ENCODE assay signal across 8 cellular contexts in genomic region chr17:76539631-76540271, GRCh38. TPM values are rescaled to one million over a fixed set of nuclear protein-coding genes. Genes with fewer than 3 reads are reported as not detected.
DNase-seq lines count a peak whose midpoint lies in the region; ATAC-seq and TF ChIP-seq lines count a peak whose summit lies in the region.

TSS of gene PRCD (plus strand) at chr17:76540044. CDS start at chr17:76540142, 98 bp downstream.

- H3K27ac ChIP-seq in CD4-positive, alpha-beta T cell (ENCODE audit: low read depth, low read length) = no peak within 1 kb of the TSS
- peak within 1 kb of the TSS; percentile 99 for H3K27ac ChIP-seq in RWPE1
- peak within 1 kb of the TSS; percentile 72 for H3K27ac ChIP-seq in parathyroid adenoma

- no peak within 1 kb of the TSS for H3K9ac ChIP-seq in parathyroid adenoma

- POLR2A ChIA-PET in CD4-positive, alpha-beta T cell (lab: Charles Lee) = no interaction called here
- POLR2A ChIA-PET in RWPE1 (lab: Yijun Ruan, JAX; ENCODE audit: low non-redundant PET) = interaction anchor here (1.1 kb wide), 1 partner anchor 10 kb away, joined by 3 read pairs; no protein-coding TSS in a partner anchor

- H3K27me3 Mint-ChIP-seq in CD4-positive, alpha-beta T cell = peaks cover 65% of the 10 kb centered on the region

- H3K27me3 ChIP-seq in CD4-positive, alpha-beta T cell (ENCODE audit: control insufficient read depth, insufficient read depth, low read length) = peaks cover 50% of the 10 kb centered on the region
- H3K27me3 ChIP-seq in parathyroid adenoma (ENCODE audit: control insufficient read depth, insufficient read depth, low read length) = no peaks in the 10 kb centered on the region

- H2AFZ ChIP-seq in parathyroid adenoma = peak within 1 kb of the TSS; percentile 84

- H3K79me2 ChIP-seq in parathyroid adenoma = no peaks in the 10 kb centered on the region

- no peak for TF ChIP-seq CTCF in CD4-positive, alpha-beta T cell (IDR thresholded peaks at IDR 0.05)
- TF ChIP-seq CTCF in RWPE1 (conservative IDR thresholded peaks at IDR 0.05; ENCODE audit: low read depth) (no peak), fibroblast of pulmonary artery (IDR thresholded peaks at IDR 0.05; ENCODE audit: low read length, missing control alignments) (no peak), parathyroid adenoma (IDR thresholded peaks at IDR 0.05) (no peak)

- H3K4me1 ChIP-seq in parathyroid adenoma = peaks cover 36% of the 10 kb centered on the region

- H3K4me3 ChIP-seq in fibroblast of pulmonary artery (replicated peaks; ENCODE audit: low read depth, low read length) (peak within 1 kb of the TSS; percentile 73), parathyroid adenoma (ENCODE audit: low read depth, low read length) (peak within 1 kb of the TSS; percentile 53)

- H3K27ac Mint-ChIP-seq in CD4-positive, alpha-beta T cell = no peak within 1 kb of the TSS

- H3K4me3 Mint-ChIP-seq in CD4-positive, alpha-beta T cell = peak within 1 kb of the TSS; percentile 46

- H3K9me3 Mint-ChIP-seq in CD4-positive, alpha-beta T cell = no peaks in the 10 kb centered on the region

- H3K4me2 ChIP-seq in parathyroid adenoma (ENCODE audit: low read length) = peak within 1 kb of the TSS; percentile 77

- ATAC-seq in CD4-positive, alpha-beta T cell (ENCODE audit: poor library complexity) = no peak
- ATAC-seq in GM19397 (IDR thresholded peaks at IDR 0.05; ENCODE audit: unreplicated experiment) (no peak), HG02938 (IDR thresholded peaks at IDR 0.05; ENCODE audit: unreplicated experiment) (no peak), HG02852 (IDR thresholded peaks at IDR 0.05; ENCODE audit: unreplicated experiment) (no peak)

- no peak for DNase-seq in CD4-positive, alpha-beta T cell
- DNase-seq in RWPE1 (ENCODE audit: low spot score) (no peak), fibroblast of pulmonary artery (ENCODE audit: low read depth) (no peak), SHP77 treated with DMSO at 0.1 percent for 48 hours (lab: John Stamatoyannopoulos, UW) (no peak)

- H3K36me3 Mint-ChIP-seq in CD4-positive, alpha-beta T cell (ENCODE audit: low read depth) = no peaks in the 10 kb centered on the region

- CTCF ChIA-PET in CD4-positive, alpha-beta T cell (lab: Charles Lee) = interaction anchor here (1.0 to 1.8 kb wide), 2 partner anchors 12 to 17 kb away, joined by 3 to 5 read pairs; no protein-coding TSS in a partner anchor
- CTCF ChIA-PET in RWPE1 (lab: Yijun Ruan, JAX) = interaction anchor here (1.0 to 2.6 kb wide), 3 partner anchors 9 to 84 kb away, joined by 3 to 19 read pairs (median 6); no protein-coding TSS in a partner anchor

- peaks cover 6% of the 10 kb centered on the region for H3K4me1 Mint-ChIP-seq in CD4-positive, alpha-beta T cell (ENCODE audit: low read depth)

- H3K36me3 ChIP-seq in parathyroid adenoma (ENCODE audit: control insufficient read depth, insufficient read depth, low read length) = no peaks in the 10 kb centered on the region

- intact Hi-C loops in CD4-positive, alpha-beta T cell (cut with DNase I, micrococcal nuclease) = no loop called here

- H3K9me3 ChIP-seq in CD4-positive, alpha-beta T cell (ENCODE audit: control insufficient read depth, low read length) = no peaks in the 10 kb centered on the region
- H3K9me3 ChIP-seq in parathyroid adenoma (ENCODE audit: control insufficient read depth, low read length) = no peaks in the 10 kb centered on the region

RNA-seq across cellular contexts. Expression of gene PRCD, which starts in this region (rescaled TPM):
- not detected for total RNA-seq in CD4-positive, alpha-beta T cell
